In genomic region chr20:11851646-11852045, GRCh38 we compare ENCODE assay signal across 20 cellular contexts.
"Had no signal": no experiment of that assay in that cellular context is flagged by ENCODE, and none has a peak within 500 bp of the region (broad histone marks: within the 10 kb centered on the region; RNA-seq: fewer than 3 reads in every experiment).

No MANE protein-coding gene starts in this region.

- H3K27ac ChIP-seq: brain microvascular endothelial cell, right atrium auricular region had no signal

- H3K27me3 ChIP-seq: brain microvascular endothelial cell, right atrium auricular region had no signal

- FAIRE-seq: endothelial cell of umbilical vein had no signal

- H3K27ac Mint-ChIP-seq: activated CD4-positive, alpha-beta memory T cell treated with anti-CD3 and anti-CD28 coated beads for 36 hours; activated naive CD8-positive, alpha-beta T cell; activated T-helper 1 cell treated with anti-CD3 and anti-CD28 coated beads, Interleukin-12 subunit alpha, Interleukin-12 subunit beta, Interleukin-2, Interleukin-4 antibody, amounts not matched to agents 30 ng/mL and 10 ng/mL and 1 ng/mL, durations not matched to agents 14 hours and 24 hours and 36 hours; mesothelial cell of epicardium; stimulated activated naive CD8-positive, alpha-beta T cell treated with anti-CD3 and anti-CD28 coated beads, Interleukin-15, amount 100 ng/mL, for 72 hours; T-helper 2 cell treated with Interferon-gamma antibody and Interleukin-4, amounts not matched to agents 5 μg/mL and 100 μg/mL, for 36 hours; type B pancreatic cell; WTC11 had no signal

- H3K9me3 Mint-ChIP-seq: activated T-helper 1 cell treated with anti-CD3 and anti-CD28 coated beads, Interleukin-12 subunit alpha, Interleukin-12 subunit beta, Interleukin-2, Interleukin-4 antibody, amounts not matched to agents 30 ng/mL and 10 ng/mL and 1 ng/mL, durations not matched to agents 14 hours and 24 hours and 36 hours; T-helper 2 cell treated with Interferon-gamma antibody and Interleukin-4, amounts not matched to agents 5 μg/mL and 100 μg/mL, for 36 hours had no signal

- H3K4me1 Mint-ChIP-seq: stimulated activated naive CD8-positive, alpha-beta T cell treated with anti-CD3 and anti-CD28 coated beads, Interleukin-15, amount 100 ng/mL, for 72 hours had no signal

- H3K4me3 Mint-ChIP-seq: activated CD4-positive, alpha-beta memory T cell treated with anti-CD3 and anti-CD28 coated beads for 36 hours; activated naive CD8-positive, alpha-beta T cell; activated T-helper 1 cell treated with anti-CD3 and anti-CD28 coated beads, Interleukin-12 subunit alpha, Interleukin-12 subunit beta, Interleukin-2, Interleukin-4 antibody, amounts not matched to agents 30 ng/mL and 10 ng/mL and 1 ng/mL, durations not matched to agents 14 hours and 24 hours and 36 hours; mesothelial cell of epicardium; nephron; stimulated activated naive CD8-positive, alpha-beta T cell treated with anti-CD3 and anti-CD28 coated beads, Interleukin-15, amount 100 ng/mL, for 72 hours; T-helper 2 cell treated with Interferon-gamma antibody and Interleukin-4, amounts not matched to agents 5 μg/mL and 100 μg/mL, for 36 hours; type B pancreatic cell; WTC11 had no signal

- H3K27me3 Mint-ChIP-seq: activated CD4-positive, alpha-beta memory T cell treated with anti-CD3 and anti-CD28 coated beads for 36 hours; activated naive CD8-positive, alpha-beta T cell; stimulated activated naive CD8-positive, alpha-beta T cell treated with anti-CD3 and anti-CD28 coated beads, Interleukin-15, amount 100 ng/mL, for 72 hours; type B pancreatic cell had no signal

- ATAC-seq: stimulated activated naive CD8-positive, alpha-beta T cell treated with anti-CD3 and anti-CD28 coated beads, Interleukin-15, amount 100 ng/mL, for 72 hours; WTC11 had no signal

- H3K36me3 Mint-ChIP-seq: activated CD4-positive, alpha-beta memory T cell treated with anti-CD3 and anti-CD28 coated beads for 36 hours; activated naive CD8-positive, alpha-beta T cell; mesothelial cell of epicardium; type B pancreatic cell; WTC11 had no signal

- H3K4me3 ChIP-seq: lung, right atrium auricular region had no signal

- DNase-seq: activated CD4-positive, alpha-beta memory T cell treated with anti-CD3 and anti-CD28 coated beads for 36 hours; activated CD4-positive, alpha-beta T cell treated with anti-CD3 and anti-CD28 coated beads for 4 hours; activated T-cell treated with anti-CD3 and anti-CD28 coated beads for 4 hours; amygdala; cortex of kidney; effector CD4-positive, alpha-beta T cell; glutamatergic neuron; hippocampal formation; stimulated activated naive CD8-positive, alpha-beta T cell treated with anti-CD3 and anti-CD28 coated beads, Interleukin-15, amount 100 ng/mL, for 72 hours had no signal

- H3K4me1 ChIP-seq: right atrium auricular region had no signal

- H3K9me3 ChIP-seq: right atrium auricular region had no signal

- H3K36me3 ChIP-seq: brain microvascular endothelial cell, right atrium auricular region had no signal
